ENCODE assay signal across 22 cellular contexts in the genomic region with DNA sequence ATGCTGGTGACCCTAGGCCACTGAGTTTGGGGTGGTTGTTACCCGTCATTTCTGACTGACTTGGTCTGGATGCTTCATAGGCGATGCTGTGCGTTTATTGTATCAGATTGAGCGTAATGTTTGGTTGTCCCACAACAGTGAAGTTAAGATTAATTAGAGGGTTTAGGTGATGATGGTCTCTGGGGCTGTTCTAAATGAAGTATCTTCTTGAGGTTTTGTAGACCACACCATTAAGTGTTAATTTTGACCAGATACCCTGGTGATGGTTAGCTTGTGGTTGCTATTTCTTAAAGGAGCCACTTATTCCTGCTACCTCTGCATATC.
DNase-seq lines count a peak whose midpoint lies in the region; ATAC-seq, FAIRE-seq and TF ChIP-seq lines count a peak whose summit lies in the region.
"Had no signal": no experiment of that assay in that cellular context is flagged by ENCODE, and none has a peak within 500 bp of the region (broad histone marks: within the 10 kb centered on the region; RNA-seq: fewer than 3 reads in every experiment).

No MANE protein-coding gene starts in this region.

- H3K27me3 ChIP-seq in GM23338 (ENCODE audit: insufficient read depth) (no peaks in the 10 kb centered on the region), Karpas-422 (ENCODE audit: low read length) (no peaks in the 10 kb centered on the region), GM12878 (replicated peaks in 1 of 2; ENCODE audit: control insufficient read depth in 2 of 2, insufficient read depth in 2 of 2, low read length in 1 of 2) (no peaks in the 10 kb centered on the region)
- H3K27me3 ChIP-seq in CD8-positive, alpha-beta memory T cell (ENCODE audit: insufficient read depth, low read length, poor library complexity, severe bottlenecking), result no peaks in the 10 kb centered on the region
- H3K27me3 ChIP-seq: BE2C had no signal

- H2AFZ ChIP-seq in GM23338 (no peak overlapping the region), Karpas-422 (ENCODE audit: low read length) (no peak overlapping the region), GM12878 (ENCODE audit: control insufficient read depth, low read depth, low read length) (no peak overlapping the region)

- intact Hi-C loops in GM12878 (cut with micrococcal nuclease; ENCODE audit: unreplicated experiment), result no loop called here

- no peak for TF ChIP-seq EP300 in GM12878 (IDR thresholded peaks at IDR 0.05; ENCODE audit: borderline replicate concordance in 1 of 2, control insufficient read depth in 1 of 2, low read depth in 2 of 2, low read length in 2 of 2)

- H3K27ac ChIP-seq in GM23338 (ENCODE audit: low read depth), result 0 out of 2 replicates have a peak overlapping the region, but pooled peaks have one; percentile 13
- H3K27ac ChIP-seq in Karpas-422 (ENCODE audit: low read length), result 0 out of 2 replicates have a peak overlapping the region, but pooled peaks have one; percentile 22
- H3K27ac ChIP-seq in GM12878 (ENCODE audit: control insufficient read depth, insufficient read depth), result no peak overlapping the region
- no peak overlapping the region for H3K27ac ChIP-seq in CD8-positive, alpha-beta memory T cell (ENCODE audit: low read depth, low read length)
- H3K27ac ChIP-seq: RWPE1 had no signal

- no peaks in the 10 kb centered on the region for H3K9me3 Mint-ChIP-seq in GM23338
- H3K9me3 Mint-ChIP-seq in naive B cell, result peaks cover 0 to 2% (median 0%) of the 10 kb centered on the region in 7 donors
- no peaks in the 10 kb centered on the region for H3K9me3 Mint-ChIP-seq in CD8-positive, alpha-beta memory T cell
- H3K9me3 Mint-ChIP-seq in mesothelial cell of epicardium, result no peaks in the 10 kb centered on the region

- H3K4me1 Mint-ChIP-seq in GM23338, result peaks cover 46% of the 10 kb centered on the region
- H3K4me1 Mint-ChIP-seq in naive B cell, result peaks cover 62 to 87% (median 81%) of the 10 kb centered on the region in 3 donors
- peaks cover 70 to 86% (median 82%) of the 10 kb centered on the region in 3 donors for H3K4me1 Mint-ChIP-seq in CD8-positive, alpha-beta memory T cell
- H3K4me1 Mint-ChIP-seq in mesothelial cell of epicardium, result peaks cover 9% of the 10 kb centered on the region

- no peak overlapping the region for H3K9ac ChIP-seq in Karpas-422 (ENCODE audit: low read length)
- no peak overlapping the region for H3K9ac ChIP-seq in GM12878 (ENCODE audit: control insufficient read depth, insufficient read depth, low read length)

- no peaks in the 10 kb centered on the region for H3F3A ChIP-seq in GM23338 (replicated peaks; ENCODE audit: low read depth)

- H3K36me3 ChIP-seq in GM23338 (ENCODE audit: insufficient read depth), result no peaks in the 10 kb centered on the region
- H3K36me3 ChIP-seq in Karpas-422 (ENCODE audit: insufficient read depth, low read length), result peaks cover 5% of the 10 kb centered on the region; the same call in 1 of the 2 replicates
- no peaks in the 10 kb centered on the region; a peak in 1 of 4 replicates for H3K36me3 ChIP-seq in GM12878 (ENCODE audit: control insufficient read depth in 2 of 2, insufficient read depth in 2 of 2, low read length in 1 of 2)
- no peaks in the 10 kb centered on the region for H3K36me3 ChIP-seq in CD8-positive, alpha-beta memory T cell (ENCODE audit: insufficient read depth, low read length)
- H3K36me3 ChIP-seq: BE2C had no signal

- FAIRE-seq in GM12878 (lab: Jason Lieb, UNC), result no peak
- FAIRE-seq: G401.6, H54, HepG2 had no signal

- H3K4me1 ChIP-seq in GM23338 (ENCODE audit: insufficient read depth) (peaks cover 20% of the 10 kb centered on the region), Karpas-422 (ENCODE audit: low read length) (peaks cover 43% of the 10 kb centered on the region), GM12878 (ENCODE audit: control insufficient read depth, insufficient read depth, low read length) (0 out of 2 replicates have a peak, but pooled peaks cover 3% of the 10 kb centered on the region)
- H3K4me1 ChIP-seq in CD8-positive, alpha-beta memory T cell (ENCODE audit: insufficient read depth, low read length), result peaks cover 32% of the 10 kb centered on the region

- WGBS in GM12878 (ENCODE audit: insufficient coverage, insufficient replicate concordance, low lambda C conversion rate, missing lambda C conversion rate), result 97% methylated on average over 4 of the region's 4 CpGs

- POLR2A ChIA-PET in GM12878 (lab: Charles Lee), result no interaction called here
- POLR2A ChIA-PET in CD8-positive, alpha-beta memory T cell (lab: Charles Lee), result no interaction called here

- H3K36me3 Mint-ChIP-seq in GM23338 (ENCODE audit: low read depth), result peaks cover 3% of the 10 kb centered on the region
- H3K36me3 Mint-ChIP-seq in naive B cell, result peaks cover 14 to 27% of the 10 kb centered on the region in 2 donors
- H3K36me3 Mint-ChIP-seq in CD8-positive, alpha-beta memory T cell, result peaks cover 0 to 21% (median 12%) of the 10 kb centered on the region in 3 donors
- H3K36me3 Mint-ChIP-seq in mesothelial cell of epicardium, result peaks cover 13% of the 10 kb centered on the region

- H3K4me3 Mint-ChIP-seq in GM23338 (no peak overlapping the region), naive B cell (no peak overlapping the region), mesothelial cell of epicardium (no peak overlapping the region)
- peak overlapping the region in 2 of 7 donors; percentile 22 to 34 for H3K4me3 Mint-ChIP-seq in CD8-positive, alpha-beta memory T cell

- CTCF ChIA-PET in GM12878 (lab: Yijun Ruan, JAX), result interaction anchor here (1.3 to 1.4 kb wide), 3 partner anchors 16 to 34 kb away, joined by 3 to 7 read pairs (median 4); no protein-coding TSS in a partner anchor
- CTCF ChIA-PET in CD8-positive, alpha-beta memory T cell (lab: Charles Lee), result no interaction called here

- no TSS peak for BruUV-seq in GM12878 (replicated peaks; lab: Mats Ljungman, UMichigan)

- H3K9me2 ChIP-seq in GM23338 (ENCODE audit: insufficient read depth) (no peaks in the 10 kb centered on the region), Karpas-422 (replicated peaks; ENCODE audit: insufficient read depth, low read length) (no peaks in the 10 kb centered on the region)

- no peak for TF ChIP-seq POLR2A in GM12878 (IDR thresholded peaks at IDR 0.05; ENCODE audit: low read depth, low read length)

- DNase-seq in GM23338 (ENCODE audit: low spot score) (no peak), Karpas-422 (no peak), GM12878 (ENCODE audit: low read depth, low spot score) (no peak), naive B cell (no peak), A172 (ENCODE audit: low spot score) (no peak), mesothelial cell of epicardium (ENCODE audit: low spot score in 2 of 2, unreplicated experiment in 2 of 2) (no peak)
- DNase-seq in activated CD4-positive, alpha-beta T cell treated with anti-CD3 and anti-CD28 coated beads, Interleukin-2, amount 50 U/mL, for 48 hours, result no peak
- DNase-seq in CD8-positive, alpha-beta memory T cell, result no peak
- DNase-seq: BE2C, KG1, NCI-H1092, NCI-H1417 treated with DMSO at 0.1 percent for 48 hours, NCI-H1694 treated with DMSO at 0.1 percent for 48 hours, NCI-H2081, NCI-H2227 treated with DMSO at 0.1 percent for 48 hours, NCI-H526 treated with DMSO at 0.1 percent for 48 hours, SHP77 had no signal

- H3K9me3 ChIP-seq in Karpas-422 (ENCODE audit: low read length) (no peaks in the 10 kb centered on the region), GM12878 (replicated peaks; ENCODE audit: control insufficient read depth, insufficient read depth, low read length) (no peaks in the 10 kb centered on the region)
- H3K9me3 ChIP-seq in CD8-positive, alpha-beta memory T cell (ENCODE audit: low read length), result no peaks in the 10 kb centered on the region
- H3K9me3 ChIP-seq: BE2C had no signal

- ATAC-seq in GM23338 (no peak), GM12878 (no peak; the same call in 1 of the 3 replicates), naive B cell (ENCODE audit: low read depth in 2 of 2) (no peak)
- ATAC-seq: HepG2, Panc1 had no signal

- H3K79me2 ChIP-seq in GM23338 (replicated peaks; ENCODE audit: insufficient read depth), result peaks cover 87% of the 10 kb centered on the region
- H3K79me2 ChIP-seq in Karpas-422 (ENCODE audit: low read length), result peaks cover 99% of the 10 kb centered on the region
- H3K79me2 ChIP-seq in GM12878 (ENCODE audit: control insufficient read depth, insufficient read depth, low read length), result peaks cover 38% of the 10 kb centered on the region

- RAD21 ChIA-PET in GM12878 (lab: Charles Lee; ENCODE audit: unreplicated experiment), result interaction anchor here (1.0 to 2.1 kb wide), 3 partner anchors 11 to 45 kb away, joined by 3 to 8 read pairs (median 3); no protein-coding TSS in a partner anchor

- SMC1A ChIA-PET in GM12878 (lab: Charles Lee; ENCODE audit: uncharacterized antibody, unreplicated experiment), result interaction anchor here (0.9 to 2.7 kb wide), 7 partner anchors 9 to 127 kb away, joined by 3 to 12 read pairs (median 4); no protein-coding TSS in a partner anchor

- no peak overlapping the region for H3K4me3 ChIP-seq in GM23338
- no peak overlapping the region for H3K4me3 ChIP-seq in Karpas-422 (ENCODE audit: low read length)
- no peak overlapping the region for H3K4me3 ChIP-seq in GM12878
- H3K4me3 ChIP-seq in CD8-positive, alpha-beta memory T cell (ENCODE audit: low read length), result no peak overlapping the region

- H3K27ac Mint-ChIP-seq in GM23338 (no peak overlapping the region), naive B cell (peak overlapping the region in 5 of 6 donors; percentile 15 to 80 (median 67)), mesothelial cell of epicardium (no peak overlapping the region)
- H3K27ac Mint-ChIP-seq in CD8-positive, alpha-beta memory T cell, result peak overlapping the region in 4 of 8 donors; percentile 9 to 49 (median 36)

- TF ChIP-seq RAD21 in GM12878 (IDR thresholded peaks at IDR 0.05; ENCODE audit: insufficient read depth, low read depth, low read length), result no peak

- TF ChIP-seq CTCF in GM23338 (conservative IDR thresholded peaks at IDR 0.05; ENCODE audit: low read depth in 2 of 2), result no peak
- no peak for TF ChIP-seq CTCF in GM12878 (IDR thresholded peaks at IDR 0.05 in 2 of 3, conservative IDR thresholded peaks at IDR 0.05 in 1 of 3; ENCODE audit: control insufficient read depth in 2 of 3, extremely low read depth in 1 of 3, insufficient read depth in 1 of 3, low read depth in 3 of 3, low read length in 3 of 3)
- TF ChIP-seq CTCF in mesothelial cell of epicardium (IDR thresholded peaks at IDR 0.05; ENCODE audit: unreplicated experiment), result no peak

- H4K20me1 ChIP-seq in GM23338 (replicated peaks; ENCODE audit: insufficient read depth) (peaks cover 11% of the 10 kb centered on the region; the same call in 1 of the 2 replicates), Karpas-422 (ENCODE audit: insufficient read depth, low read depth, low read length) (no peaks in the 10 kb centered on the region), GM12878 (ENCODE audit: control insufficient read depth, insufficient read depth) (no peaks in the 10 kb centered on the region)

- in situ Hi-C loops in GM12878 (cut with MboI), result no loop called here

- no peak overlapping the region for H3K4me2 ChIP-seq in GM23338
- no peak overlapping the region for H3K4me2 ChIP-seq in Karpas-422 (ENCODE audit: low read depth, low read length, poor library complexity, severe bottlenecking)
- H3K4me2 ChIP-seq in GM12878 (ENCODE audit: control insufficient read depth, insufficient read depth), result no peak overlapping the region

- H3K27me3 Mint-ChIP-seq in GM23338 (ENCODE audit: insufficient read depth, low read depth, poor library complexity) (peaks cover 10% of the 10 kb centered on the region), naive B cell (no peaks in the 10 kb centered on the region), mesothelial cell of epicardium (ENCODE audit: low read depth) (no peaks in the 10 kb centered on the region)
- no peaks in the 10 kb centered on the region for H3K27me3 Mint-ChIP-seq in CD8-positive, alpha-beta memory T cell

Comparison
In these comparisons a context has a peak if more than half of its experiments do, and no peak if none do; other contexts are left out.
1. H3K27ac ChIP-seq: peak in GM23338 (single experiment) and Karpas-422 (single experiment); none in GM12878 (single experiment) and CD8-positive, alpha-beta memory T cell (single experiment).
2. H3K27ac Mint-ChIP-seq: peak in naive B cell (5 of 6); none in GM23338 (single experiment) and mesothelial cell of epicardium (single experiment).